Comparison of ENCODE assay signal across 1 cellular context in genomic region chr17:17751489-17751995, GRCh38.
TF ChIP-seq lines count a peak whose summit lies in the region.

No MANE protein-coding gene starts in this region.

TF ChIP-seq in GM23338, 12 proteins besides CTCF, POLR2A, EP300 and RAD21 (continued from another document):
- no peak for TF ChIP-seq ZNF462 (CRISPR knock-in tag; IDR thresholded peaks at IDR 0.05)
- no peak for TF ChIP-seq ZNF114 (CRISPR knock-in tag; IDR thresholded peaks at IDR 0.05)
- no peak for TF ChIP-seq JUNB (IDR thresholded peaks at IDR 0.05; ENCODE audit: unreplicated experiment)
- no peak for TF ChIP-seq ETS1 (IDR thresholded peaks at IDR 0.05)
